23 cellular contexts compared by ENCODE assay signal in genomic region chr3:129432036-129432435, GRCh38. TPM values are rescaled to one million over a fixed set of nuclear protein-coding genes. Genes with fewer than 3 reads are reported as not detected.
DNase-seq lines count a peak whose midpoint lies in the region; ATAC-seq and TF ChIP-seq lines count a peak whose summit lies in the region.
"Had no signal": no experiment of that assay in that cellular context is flagged by ENCODE, and none has a peak within 500 bp of the region (broad histone marks: within the 10 kb centered on the region; RNA-seq: fewer than 3 reads in every experiment).

No MANE protein-coding gene starts in this region.

- ATAC-seq in activated naive CD8-positive, alpha-beta T cell treated with anti-CD3 and anti-CD28 coated beads, Interleukin-2, amount 10 ng/mL, durations not matched to agents 7 days and 5 days (ENCODE audit: low read depth), result no peak
- no peak for ATAC-seq in activated CD8-positive, alpha-beta T cell treated with anti-CD3 and anti-CD28 coated beads, Interleukin-2, amount 10 ng/mL, durations not matched to agents 7 days and 5 days
- ATAC-seq in memory B cell (ENCODE audit: low read depth) (no peak), HG03354 (IDR thresholded peaks at IDR 0.05; ENCODE audit: poor library complexity, severe bottlenecking, unreplicated experiment) (no peak)
- ATAC-seq: stimulated activated naive CD8-positive, alpha-beta T cell treated with anti-CD3 and anti-CD28 coated beads, Interleukin-15, Interleukin-2, amounts not matched to agents 100 U/mL and 50 U/mL, for 24 hours had no signal

- POLR2A ChIA-PET in activated naive CD8-positive, alpha-beta T cell treated with anti-CD3 and anti-CD28 coated beads, Interleukin-2, amount 10 ng/mL, durations not matched to agents 7 days and 5 days (lab: Charles Lee), result no interaction called here
- POLR2A ChIA-PET in activated CD8-positive, alpha-beta T cell treated with anti-CD3 and anti-CD28 coated beads, Interleukin-2, amount 10 ng/mL, durations not matched to agents 7 days and 5 days (lab: Charles Lee), result no interaction called here

- H3K4me1 Mint-ChIP-seq in activated naive CD8-positive, alpha-beta T cell treated with anti-CD3 and anti-CD28 coated beads, Interleukin-2, amount 10 ng/mL, durations not matched to agents 7 days and 5 days, result peaks cover 54% of the 10 kb centered on the region
- peaks cover 57% of the 10 kb centered on the region for H3K4me1 Mint-ChIP-seq in activated naive CD8-positive, alpha-beta T cell treated with anti-CD3 and anti-CD28 coated beads for 36 hours
- H3K4me1 Mint-ChIP-seq in activated CD8-positive, alpha-beta T cell treated with anti-CD3 and anti-CD28 coated beads, Interleukin-2, amount 10 ng/mL, durations not matched to agents 7 days and 5 days (ENCODE audit: low read depth), result peaks cover 82% of the 10 kb centered on the region
- H3K4me1 Mint-ChIP-seq in memory B cell, result peaks cover 49% of the 10 kb centered on the region
- H3K4me1 Mint-ChIP-seq in type B pancreatic cell (ENCODE audit: unreplicated experiment), result peaks cover 41% of the 10 kb centered on the region

- peaks cover 38% of the 10 kb centered on the region for H3K36me3 Mint-ChIP-seq in activated naive CD8-positive, alpha-beta T cell treated with anti-CD3 and anti-CD28 coated beads, Interleukin-2, amount 10 ng/mL, durations not matched to agents 7 days and 5 days
- peaks cover 24% of the 10 kb centered on the region for H3K36me3 Mint-ChIP-seq in activated naive CD8-positive, alpha-beta T cell treated with anti-CD3 and anti-CD28 coated beads for 36 hours
- H3K36me3 Mint-ChIP-seq in activated CD8-positive, alpha-beta T cell treated with anti-CD3 and anti-CD28 coated beads, Interleukin-2, amount 10 ng/mL, durations not matched to agents 7 days and 5 days (ENCODE audit: low read depth), result peaks cover 75% of the 10 kb centered on the region
- peaks cover 35% of the 10 kb centered on the region for H3K36me3 Mint-ChIP-seq in memory B cell
- H3K36me3 Mint-ChIP-seq in type B pancreatic cell, result peaks cover 19% of the 10 kb centered on the region

- CTCF ChIA-PET in activated CD8-positive, alpha-beta T cell treated with anti-CD3 and anti-CD28 coated beads, Interleukin-2, amount 10 ng/mL, durations not matched to agents 7 days and 5 days (lab: Charles Lee), result interaction anchor here (1.0 kb wide), 1 partner anchor 462 kb away, joined by 3 read pairs; no protein-coding TSS in a partner anchor

- H3K4me3 Mint-ChIP-seq in activated naive CD8-positive, alpha-beta T cell treated with anti-CD3 and anti-CD28 coated beads, Interleukin-2, amount 10 ng/mL, durations not matched to agents 7 days and 5 days, result no peak overlapping the region
- no peak overlapping the region for H3K4me3 Mint-ChIP-seq in activated naive CD8-positive, alpha-beta T cell treated with anti-CD3 and anti-CD28 coated beads for 36 hours
- no peak overlapping the region for H3K4me3 Mint-ChIP-seq in activated CD8-positive, alpha-beta T cell treated with anti-CD3 and anti-CD28 coated beads, Interleukin-2, amount 10 ng/mL, durations not matched to agents 7 days and 5 days
- no peak overlapping the region for H3K4me3 Mint-ChIP-seq in memory B cell
- H3K4me3 Mint-ChIP-seq in type B pancreatic cell, result no peak overlapping the region
- H3K4me3 Mint-ChIP-seq: dendritic cell treated with granulocyte-macrophage colony-stimulating factor and Interleukin-4, amounts not matched to agents 40 ng/mL and 50 ng/mL, for 4 days; T-helper 2 cell treated with Interferon-gamma antibody and Interleukin-4, amounts not matched to agents 5 μg/mL and 100 μg/mL, for 36 hours had no signal

- peak overlapping the region; percentile 13 for H3K27ac Mint-ChIP-seq in activated naive CD8-positive, alpha-beta T cell treated with anti-CD3 and anti-CD28 coated beads, Interleukin-2, amount 10 ng/mL, durations not matched to agents 7 days and 5 days
- no peak overlapping the region for H3K27ac Mint-ChIP-seq in activated naive CD8-positive, alpha-beta T cell treated with anti-CD3 and anti-CD28 coated beads for 36 hours
- peak overlapping the region; percentile 47 for H3K27ac Mint-ChIP-seq in activated CD8-positive, alpha-beta T cell treated with anti-CD3 and anti-CD28 coated beads, Interleukin-2, amount 10 ng/mL, durations not matched to agents 7 days and 5 days
- H3K27ac Mint-ChIP-seq in memory B cell, result peak overlapping the region; percentile 62
- peak overlapping the region; percentile 43 for H3K27ac Mint-ChIP-seq in type B pancreatic cell
- H3K27ac Mint-ChIP-seq: dendritic cell treated with granulocyte-macrophage colony-stimulating factor and Interleukin-4, amounts not matched to agents 40 ng/mL and 50 ng/mL, for 4 days; T-helper 2 cell treated with Interferon-gamma antibody and Interleukin-4, amounts not matched to agents 5 μg/mL and 100 μg/mL, for 36 hours had no signal

- no peak for TF ChIP-seq CTCF in type B pancreatic cell (conservative IDR thresholded peaks at IDR 0.05)

- H3K9me3 Mint-ChIP-seq in activated naive CD8-positive, alpha-beta T cell treated with anti-CD3 and anti-CD28 coated beads, Interleukin-2, amount 10 ng/mL, durations not matched to agents 7 days and 5 days, result no peaks in the 10 kb centered on the region
- H3K9me3 Mint-ChIP-seq in activated naive CD8-positive, alpha-beta T cell treated with anti-CD3 and anti-CD28 coated beads for 36 hours, result no peaks in the 10 kb centered on the region
- H3K9me3 Mint-ChIP-seq in activated CD8-positive, alpha-beta T cell treated with anti-CD3 and anti-CD28 coated beads, Interleukin-2, amount 10 ng/mL, durations not matched to agents 7 days and 5 days (ENCODE audit: insufficient read depth), result no peaks in the 10 kb centered on the region
- no peaks in the 10 kb centered on the region for H3K9me3 Mint-ChIP-seq in memory B cell
- no peaks in the 10 kb centered on the region for H3K9me3 Mint-ChIP-seq in type B pancreatic cell
- H3K9me3 Mint-ChIP-seq: dendritic cell treated with granulocyte-macrophage colony-stimulating factor and Interleukin-4, amounts not matched to agents 40 ng/mL and 50 ng/mL, for 4 days; T-helper 2 cell treated with Interferon-gamma antibody and Interleukin-4, amounts not matched to agents 5 μg/mL and 100 μg/mL, for 36 hours had no signal

- H3K27me3 Mint-ChIP-seq in activated naive CD8-positive, alpha-beta T cell treated with anti-CD3 and anti-CD28 coated beads, Interleukin-2, amount 10 ng/mL, durations not matched to agents 7 days and 5 days, result peaks cover 6% of the 10 kb centered on the region
- H3K27me3 Mint-ChIP-seq in activated naive CD8-positive, alpha-beta T cell treated with anti-CD3 and anti-CD28 coated beads for 36 hours, result peaks cover 5% of the 10 kb centered on the region
- H3K27me3 Mint-ChIP-seq in activated CD8-positive, alpha-beta T cell treated with anti-CD3 and anti-CD28 coated beads, Interleukin-2, amount 10 ng/mL, durations not matched to agents 7 days and 5 days (ENCODE audit: low read depth), result peaks cover 9% of the 10 kb centered on the region
- H3K27me3 Mint-ChIP-seq in memory B cell, result no peaks in the 10 kb centered on the region
- H3K27me3 Mint-ChIP-seq in type B pancreatic cell, result peaks cover 6% of the 10 kb centered on the region

- DNase-seq in activated naive CD8-positive, alpha-beta T cell treated with anti-CD3 and anti-CD28 coated beads, Interleukin-2, amount 10 ng/mL, durations not matched to agents 7 days and 5 days, result no peak
- no peak for DNase-seq in activated naive CD8-positive, alpha-beta T cell treated with anti-CD3 and anti-CD28 coated beads for 36 hours
- no peak for DNase-seq in activated CD8-positive, alpha-beta T cell treated with anti-CD3 and anti-CD28 coated beads, Interleukin-2, amount 10 ng/mL, durations not matched to agents 7 days and 5 days
- DNase-seq in memory B cell (ENCODE audit: low spot score in 2 of 2) (no peak), type B pancreatic cell (ENCODE audit: extremely low spot score, unreplicated experiment) (no peak), NCI-H1694 treated with DMSO at 0.1 percent for 48 hours (lab: John Stamatoyannopoulos, UW) (no peak), GF-D8 (lab: John Stamatoyannopoulos, UW) (no peak)
- DNase-seq: activated CD4-positive, alpha-beta T cell treated with anti-CD3 and anti-CD28 coated beads, Interleukin-2, amount 50 U/mL, for 4 hours; activated naive CD4-positive, alpha-beta T cell; aorta; C1 segment of cervical spinal cord; caudate nucleus; DND-41; NCI-H1048; NCI-H187 treated with DMSO at 0.1 percent for 48 hours; NCI-H2227 treated with DMSO at 0.1 percent for 48 hours; stimulated activated CD4-positive, alpha-beta T cell treated with anti-CD3 and anti-CD28 coated beads, Interleukin-4, amount 100 ng/mL, for 24 hours; stimulated activated naive CD8-positive, alpha-beta T cell treated with anti-CD3 and anti-CD28 coated beads, Interleukin-15, Interleukin-2, amounts not matched to agents 100 U/mL and 50 U/mL, for 24 hours; tibial artery; WERI-Rb-1 had no signal

RNA-seq across cellular contexts. Expression of gene EFCAB12, which starts 3.6 kb away (rescaled TPM):
- 1 to 10 TPM; 1.2 to 1.4 TPM for total RNA-seq in activated naive CD8-positive, alpha-beta T cell treated with anti-CD3 and anti-CD28 coated beads, Interleukin-2, amount 10 ng/mL, durations not matched to agents 7 days and 5 days
- total RNA-seq in activated naive CD8-positive, alpha-beta T cell treated with anti-CD3 and anti-CD28 coated beads for 36 hours, result under 1 TPM; 0.24 to 0.39 TPM
- total RNA-seq in activated CD8-positive, alpha-beta T cell treated with anti-CD3 and anti-CD28 coated beads, Interleukin-2, amount 10 ng/mL, durations not matched to agents 7 days and 5 days, result under 1 TPM; 0.42 to 0.45 TPM
- total RNA-seq in type B pancreatic cell (ENCODE audit: low replicate concordance), result 1.2 and 6.0 TPM in 2 replicates

RNA-seq across cellular contexts. Expression of gene MBD4, which starts 7.7 kb away (rescaled TPM):
- total RNA-seq in activated naive CD8-positive, alpha-beta T cell treated with anti-CD3 and anti-CD28 coated beads, Interleukin-2, amount 10 ng/mL, durations not matched to agents 7 days and 5 days, result 10 to 100 TPM; 49.0 to 57.6 TPM
- total RNA-seq in activated naive CD8-positive, alpha-beta T cell treated with anti-CD3 and anti-CD28 coated beads for 36 hours, result 10 to 100 TPM; 48.2 to 51.1 TPM
- total RNA-seq in activated CD8-positive, alpha-beta T cell treated with anti-CD3 and anti-CD28 coated beads, Interleukin-2, amount 10 ng/mL, durations not matched to agents 7 days and 5 days, result 10 to 100 TPM; 50.1 to 50.6 TPM
- total RNA-seq in type B pancreatic cell (ENCODE audit: low replicate concordance), result 22.6 and 28.6 TPM in 2 replicates

RNA-seq across cellular contexts. Expression of gene IFT122, which starts 8.0 kb away (rescaled TPM):
- total RNA-seq in activated naive CD8-positive, alpha-beta T cell treated with anti-CD3 and anti-CD28 coated beads, Interleukin-2, amount 10 ng/mL, durations not matched to agents 7 days and 5 days, result 10 to 100 TPM; 23.0 to 25.9 TPM
- 10 to 100 TPM; 14.9 to 15.6 TPM for total RNA-seq in activated naive CD8-positive, alpha-beta T cell treated with anti-CD3 and anti-CD28 coated beads for 36 hours
- 10 to 100 TPM; 22.3 to 25.6 TPM for total RNA-seq in activated CD8-positive, alpha-beta T cell treated with anti-CD3 and anti-CD28 coated beads, Interleukin-2, amount 10 ng/mL, durations not matched to agents 7 days and 5 days
- total RNA-seq in type B pancreatic cell (ENCODE audit: low replicate concordance), result 16.9 and 41.6 TPM in 2 replicates
